ENCODE assay signal across 7 cellular contexts in the genomic region with DNA sequence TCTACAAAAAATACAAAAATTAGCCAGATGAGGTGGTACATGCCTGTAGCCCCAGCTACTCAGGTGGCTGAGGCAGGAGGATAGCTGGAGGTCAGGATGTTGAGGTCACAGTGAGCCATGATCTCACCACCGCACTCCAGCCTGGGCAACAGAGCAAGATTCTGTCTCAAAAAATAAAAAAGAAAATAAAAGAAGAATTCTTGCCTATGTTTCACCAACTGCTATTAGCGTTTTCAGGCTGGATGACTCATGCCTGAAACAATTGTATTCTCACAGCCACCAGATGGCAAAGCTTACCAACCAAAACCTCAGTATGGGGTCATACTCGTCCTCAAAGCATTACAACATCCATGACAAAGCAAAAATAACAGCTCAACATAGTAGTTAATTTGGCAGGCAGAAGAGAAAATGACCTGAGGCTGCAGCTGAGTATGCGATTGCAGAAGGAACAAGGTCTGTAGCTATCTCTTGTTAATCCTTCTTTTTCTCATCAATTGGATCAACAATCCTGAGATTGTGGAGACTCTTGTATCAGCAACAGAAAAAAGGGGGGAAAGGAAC. TPM values are rescaled to one million over a fixed set of nuclear protein-coding genes. Genes with fewer than 3 reads are reported as not detected.
DNase-seq lines count a peak whose midpoint lies in the region; ATAC-seq and TF ChIP-seq lines count a peak whose summit lies in the region.

No MANE protein-coding gene starts in this region.

- H3K4me3 ChIP-seq in NT2/D1 (ENCODE audit: insufficient read length, low read depth) (no peak overlapping the region), left ventricle myocardium inferior (no peak overlapping the region)

- DNase-seq in GM10248 (ENCODE audit: extremely low spot score): peak; percentile 42
- DNase-seq in NT2/D1 (ENCODE audit: low read depth, low spot score): peak; percentile 36
- DNase-seq in amniotic epithelial cell (ENCODE audit: low read depth): peak; percentile 98
- no peak for DNase-seq in left ventricle myocardium inferior
- peak; percentile 83 for DNase-seq in putamen (ENCODE audit: low spot score)

- CTCF ChIA-PET in GM10248 (lab: Yijun Ruan, JAX): interaction anchor here (1.2 to 2.0 kb wide), 10 partner anchors 13 to 74 kb away, joined by 3 to 10 read pairs (median 4); no protein-coding TSS in a partner anchor

- H3K27me3 ChIP-seq in NT2/D1 (ENCODE audit: insufficient read depth, insufficient read length): no peaks in the 10 kb centered on the region
- no peaks in the 10 kb centered on the region for H3K27me3 ChIP-seq in left ventricle myocardium inferior (ENCODE audit: low read depth)

- peak; percentile 69 for ATAC-seq in HG03280 (IDR thresholded peaks at IDR 0.05; ENCODE audit: unreplicated experiment)
- ATAC-seq in GM21515 (IDR thresholded peaks at IDR 0.05; ENCODE audit: unreplicated experiment): no peak

- H3K4me1 ChIP-seq in NT2/D1 (ENCODE audit: insufficient read depth, insufficient read length): no peaks in the 10 kb centered on the region
- H3K4me1 ChIP-seq in left ventricle myocardium inferior: peaks cover 13% of the 10 kb centered on the region

- TF ChIP-seq CTCF in GM10248 (IDR thresholded peaks at IDR 0.05; ENCODE audit: control extremely low read depth, extremely low read depth, low read depth, missing control alignments) (no peak), left ventricle myocardium inferior (IDR thresholded peaks at IDR 0.05; ENCODE audit: borderline replicate concordance) (peak; percentile 53)

- H3K9ac ChIP-seq in NT2/D1 (ENCODE audit: insufficient read length, low read depth): no peak overlapping the region

- H3K9me3 ChIP-seq in NT2/D1 (ENCODE audit: insufficient read depth, low read length) (no peaks in the 10 kb centered on the region), left ventricle myocardium inferior (replicated peaks) (no peaks in the 10 kb centered on the region)

- intact Hi-C loops in left ventricle myocardium inferior (cut with micrococcal nuclease): no loop called here

- peak overlapping the region; percentile 44 for H3K27ac ChIP-seq in left ventricle myocardium inferior (replicated peaks)

- H3K36me3 ChIP-seq in NT2/D1 (ENCODE audit: insufficient read depth, insufficient read length, low read length): peaks cover 43% of the 10 kb centered on the region
- H3K36me3 ChIP-seq in left ventricle myocardium inferior: peaks cover 48% of the 10 kb centered on the region

- POLR2A ChIA-PET in GM10248 (lab: Yijun Ruan, JAX): interaction anchor here (0.8 to 1.0 kb wide), 2 partner anchors 9 to 70 kb away, joined by 3 read pairs; no protein-coding TSS in a partner anchor

RNA-seq across cellular contexts. Expression of gene TP53BP1, which starts 52.2 kb away (rescaled TPM):
- total RNA-seq in left ventricle myocardium inferior: 28.6 TPM
